1 cellular context compared by ENCODE assay signal in genomic region chr17:6505425-6506142, GRCh38.
TF ChIP-seq lines count a peak whose summit lies in the region.

No MANE protein-coding gene starts in this region.

TF ChIP-seq in endothelial cell of umbilical vein, 7 proteins besides CTCF, POLR2A, EP300 and RAD21:
- TF ChIP-seq MAX (IDR thresholded peaks at IDR 0.05; ENCODE audit: insufficient read depth, insufficient read length) (no peak), GATA2 (IDR thresholded peaks at IDR 0.05; ENCODE audit: insufficient read depth, insufficient read length, low read depth, low read length) (peak; percentile 96), FOS (IDR thresholded peaks at IDR 0.05; ENCODE audit: borderline replicate concordance, insufficient read depth, low read length) (peak; percentile 50), EZH2 (IDR thresholded peaks at IDR 0.05; ENCODE audit: borderline replicate concordance, low read depth, low read length, severe bottlenecking) (no peak), JUN (IDR thresholded peaks at IDR 0.05; ENCODE audit: borderline replicate concordance, insufficient read depth, insufficient read length, low read depth) (no peak), MYC (IDR thresholded peaks at IDR 0.05; ENCODE audit: low read depth, low read length) (no peak), POLR2AphosphoS5 (IDR thresholded peaks at IDR 0.05; ENCODE audit: insufficient read depth, low read depth, low read length) (peak; percentile 55)
